Comparison of ENCODE assay signal across 9 cellular contexts in the genomic region with DNA sequence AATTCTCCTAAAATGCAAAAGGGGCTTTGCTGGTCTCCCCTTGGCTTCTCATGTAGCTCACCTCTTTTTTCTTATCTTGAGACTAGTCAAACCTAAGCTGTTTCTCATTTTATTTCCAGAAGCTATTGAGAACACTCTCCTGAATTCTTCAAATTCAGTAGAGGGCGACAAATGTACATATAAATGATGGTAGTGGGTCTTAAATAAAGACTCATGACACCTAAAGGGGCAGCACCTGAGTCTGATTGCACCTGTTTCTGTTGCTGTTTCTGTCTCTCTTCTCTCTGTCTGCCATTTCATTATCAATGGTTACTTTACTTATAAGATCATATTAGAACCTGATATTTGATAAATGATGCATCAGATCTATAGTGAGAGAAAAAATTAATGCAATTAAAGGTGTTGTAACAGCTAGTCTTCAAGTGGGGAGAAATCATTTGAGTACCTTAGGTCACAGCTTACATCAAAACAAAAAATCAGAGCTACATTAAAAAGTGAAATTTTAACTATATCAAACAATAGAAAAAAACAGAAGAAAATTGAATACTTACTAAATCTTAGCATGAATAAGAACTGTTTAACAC. TPM values are rescaled to one million over a fixed set of nuclear protein-coding genes. Genes with fewer than 3 reads are reported as not detected.
DNase-seq lines count a peak whose midpoint lies in the region; ATAC-seq, FAIRE-seq and TF ChIP-seq lines count a peak whose summit lies in the region.
"Had no signal": no experiment of that assay in that cellular context is flagged by ENCODE, and none has a peak within 500 bp of the region (broad histone marks: within the 10 kb centered on the region; RNA-seq: fewer than 3 reads in every experiment).

No MANE protein-coding gene starts in this region.

- TF ChIP-seq CTCF in A549 (IDR thresholded peaks at IDR 0.05) (peak; percentile 61), GM10248 (IDR thresholded peaks at IDR 0.05; ENCODE audit: control extremely low read depth, extremely low read depth, low read depth, missing control alignments) (peak; percentile 61), osteoblast (IDR thresholded peaks at IDR 0.05; ENCODE audit: extremely low read depth, low read depth, low read length) (peak; percentile 36)

- no peaks in the 10 kb centered on the region for H3K36me3 Mint-ChIP-seq in effector memory CD8-positive, alpha-beta T cell (ENCODE audit: insufficient read depth)

- 0% methylated on average over 1 of the region's 1 CpG for WGBS in A549 (ENCODE audit: missing lambda C conversion rate)

- peaks cover 10% of the 10 kb centered on the region in 2 donors for H3K4me1 Mint-ChIP-seq in effector memory CD8-positive, alpha-beta T cell (ENCODE audit: low read depth in 2 of 2)

- FAIRE-seq in A549 (lab: Jason Lieb, UNC): no peak

- no peak for TF ChIP-seq POLR2A in A549 (IDR thresholded peaks at IDR 0.05; ENCODE audit: low read length)

- no peaks in the 10 kb centered on the region for H4K20me1 ChIP-seq in osteoblast (ENCODE audit: insufficient read depth, low read length)

- no peak overlapping the region for H3K27ac ChIP-seq in A549
- no peak overlapping the region for H3K27ac ChIP-seq in osteoblast (ENCODE audit: low read depth, low read length)
- H3K27ac ChIP-seq: epithelial cell of prostate had no signal

- peak; percentile 70 to 77 for TF ChIP-seq RAD21 in A549 (conservative IDR thresholded peaks at IDR 0.05 in 1 of 2, IDR thresholded peaks at IDR 0.05 in 1 of 2)

- peaks cover 16% of the 10 kb centered on the region for H3K27me3 ChIP-seq in osteoblast (ENCODE audit: insufficient read depth, low read length)

- no peak overlapping the region for H3K4me2 ChIP-seq in A549
- no peak overlapping the region for H3K4me2 ChIP-seq in osteoblast (ENCODE audit: insufficient read depth, low read length)

- ATAC-seq in A549 (peak in 1 of 2 experiments; percentile 79; a peak in 3 of 6 replicates), HG03280 (IDR thresholded peaks at IDR 0.05; ENCODE audit: unreplicated experiment) (peak; percentile 70), HG03139 (IDR thresholded peaks at IDR 0.05; ENCODE audit: unreplicated experiment) (no peak), HG02759 (IDR thresholded peaks at IDR 0.05; ENCODE audit: unreplicated experiment) (no peak)
- ATAC-seq in effector memory CD8-positive, alpha-beta T cell (replicated peaks): peak; percentile 93

- no peaks in the 10 kb centered on the region for H3K9me3 ChIP-seq in A549
- H3K9me3 ChIP-seq in osteoblast (ENCODE audit: low read depth, low read length): no peaks in the 10 kb centered on the region

- H3K79me2 ChIP-seq in osteoblast (ENCODE audit: insufficient read depth, low read length): no peaks in the 10 kb centered on the region

- no peak overlapping the region for H2AFZ ChIP-seq in osteoblast (ENCODE audit: low read length)

- H3K4me1 ChIP-seq in A549 (no peaks in the 10 kb centered on the region), osteoblast (ENCODE audit: insufficient read depth, low read length) (no peaks in the 10 kb centered on the region)

- peaks cover 15 to 27% of the 10 kb centered on the region in 2 donors for H3K27me3 Mint-ChIP-seq in effector memory CD8-positive, alpha-beta T cell

- no peak overlapping the region for H3K4me3 ChIP-seq in A549
- no peak overlapping the region for H3K4me3 ChIP-seq in osteoblast (ENCODE audit: insufficient read depth, low read length)

- POLR2A ChIA-PET in A549 (lab: Yijun Ruan, JAX): interaction anchor here (0.5 to 1.2 kb wide), 3 partner anchors 290 to 889 kb away, joined by 3 to 6 read pairs (median 5); a partner anchor contains a TSS
- POLR2A ChIA-PET in GM10248 (lab: Yijun Ruan, JAX): interaction anchor here (1.2 kb wide), 1 partner anchor 195 kb away, joined by 3 read pairs; no protein-coding TSS in a partner anchor

- TF ChIP-seq EP300 in A549 (IDR thresholded peaks at IDR 0.05): no peak

- DNase-seq in A549 (ENCODE audit: low read depth in 1 of 2, low spot score in 1 of 2) (peak; percentile 28 to 42), GM10248 (ENCODE audit: extremely low spot score) (peak; percentile 69), NCI-H82 treated with DMSO at 0.1 percent for 48 hours (lab: John Stamatoyannopoulos, UW; ENCODE audit: unreplicated experiment) (peak; percentile 77), osteoblast (ENCODE audit: insufficient read length, low spot score, missing footprints) (no peak)
- DNase-seq in effector memory CD8-positive, alpha-beta T cell: no peak

- H3K4me3 Mint-ChIP-seq in effector memory CD8-positive, alpha-beta T cell: no peak overlapping the region

- H3K36me3 ChIP-seq in osteoblast (ENCODE audit: insufficient read depth, low read length): no peaks in the 10 kb centered on the region

- H3K27ac Mint-ChIP-seq in effector memory CD8-positive, alpha-beta T cell: peak overlapping the region in 1 of 2 donors; percentile 84

- CTCF ChIA-PET in A549 (lab: Yijun Ruan, JAX): interaction anchor here (0.6 to 4.0 kb wide), 39 partner anchors 8 to 833 kb away, joined by 3 to 85 read pairs (median 4); a partner anchor contains a TSS
- CTCF ChIA-PET in GM10248 (lab: Yijun Ruan, JAX): interaction anchor here (0.6 to 3.9 kb wide), 42 partner anchors 8 to 646 kb away, joined by 3 to 57 read pairs (median 4); a partner anchor contains a TSS

- peaks cover 0 to 1% of the 10 kb centered on the region in 2 donors for H3K9me3 Mint-ChIP-seq in effector memory CD8-positive, alpha-beta T cell

TF ChIP-seq in A549, 52 proteins besides CTCF, POLR2A, EP300 and RAD21:
- TF ChIP-seq SMC3 (IDR thresholded peaks at IDR 0.05) (peak; percentile 71), FOSB (CRISPR knock-in tag; IDR thresholded peaks at IDR 0.05) (no peak)
- TF ChIP-seq, protein P1, sequence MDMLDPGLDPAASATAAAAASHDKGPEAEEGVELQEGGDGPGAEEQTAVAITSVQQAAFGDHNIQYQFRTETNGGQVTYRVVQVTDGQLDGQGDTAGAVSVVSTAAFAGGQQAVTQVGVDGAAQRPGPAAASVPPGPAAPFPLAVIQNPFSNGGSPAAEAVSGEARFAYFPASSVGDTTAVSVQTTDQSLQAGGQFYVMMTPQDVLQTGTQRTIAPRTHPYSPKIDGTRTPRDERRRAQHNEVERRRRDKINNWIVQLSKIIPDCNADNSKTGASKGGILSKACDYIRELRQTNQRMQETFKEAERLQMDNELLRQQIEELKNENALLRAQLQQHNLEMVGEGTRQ (IDR thresholded peaks at IDR 0.05): no peak

RNA-seq across cellular contexts. Expression of a gene that starts 7.0 kb away (rescaled TPM):
- polyA plus RNA-seq in A549 (2011; rRNA removed) (not detected in 2 replicates), A549 (2017; fragmentation: RNase III; extraction: RNeasy Plus Mini Kit Qiagen cat#74134 plus additional on column Dnase treatment) (not detected in 3 replicates)
- not detected in 2 replicates for polyA plus RNA-seq in A549 (2012; cell fraction: cytosol; rRNA removed)
- not detected in 2 replicates for polyA plus RNA-seq in A549 (2012; cell fraction: nucleus; rRNA removed)
- not detected in 2 replicates for polyA minus RNA-seq in A549 (2011; rRNA and poly(A)+ RNA removed)
- total RNA-seq in osteoblast: under 0.01 TPM in 2 replicates

RNA-seq across cellular contexts. Expression of a gene that starts 43.2 kb away (rescaled TPM):
- polyA plus RNA-seq in A549 (2011; rRNA removed) (32.8 and 40.6 TPM in 2 replicates), A549 (2017; fragmentation: RNase III; extraction: RNeasy Plus Mini Kit Qiagen cat#74134 plus additional on column Dnase treatment) (68.8 to 76.7 TPM (median 69.8 TPM) in 3 replicates)
- polyA plus RNA-seq in A549 (2012; cell fraction: cytosol; rRNA removed): 29.4 and 34.1 TPM in 2 replicates
- 18.9 and 31.8 TPM in 2 replicates for polyA plus RNA-seq in A549 (2012; cell fraction: nucleus; rRNA removed)
- polyA minus RNA-seq in A549 (2011; rRNA and poly(A)+ RNA removed): 5.9 and 6.3 TPM in 2 replicates
- 16.5 and 18.1 TPM in 2 replicates for total RNA-seq in osteoblast

Comparison
In these comparisons a context has a peak if more than half of its experiments do, and no peak if none do; other contexts are left out.
1. ATAC-seq: peak in HG03280 (single experiment) and effector memory CD8-positive, alpha-beta T cell (single experiment); none in HG03139 (single experiment) and HG02759 (single experiment).
2. DNase-seq: peak in A549 (2 of 2), GM10248 (single experiment) and NCI-H82 treated with DMSO at 0.1 percent for 48 hours (single experiment); none in effector memory CD8-positive, alpha-beta T cell (0 of 3) and osteoblast (single experiment).
3. Peak in every context shown above with its lines, with median percentiles within 50 percentile points of each other: CTCF ChIP-seq.